In the genomic region with DNA sequence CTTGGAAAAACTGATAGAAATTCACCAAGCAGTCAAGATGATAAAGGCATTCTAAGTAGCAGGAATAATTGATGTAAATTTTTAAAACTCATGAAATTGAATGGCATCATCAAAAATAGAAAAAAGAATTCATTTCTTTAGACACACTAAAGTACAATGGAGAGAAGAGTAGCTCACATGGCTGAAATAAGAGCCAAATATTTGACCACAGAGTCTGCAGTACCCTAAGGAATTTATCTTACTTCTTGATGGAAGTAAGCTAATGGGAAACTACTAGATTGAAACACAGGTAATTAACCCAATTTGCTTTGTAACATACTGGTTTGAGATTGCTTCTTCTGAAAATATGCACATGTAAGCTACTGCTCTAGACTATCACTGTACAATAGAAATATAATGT, we compare ENCODE assay signal across 25 cellular contexts.
DNase-seq lines count a peak whose midpoint lies in the region; FAIRE-seq and TF ChIP-seq lines count a peak whose summit lies in the region.
"Had no signal": no experiment of that assay in that cellular context is flagged by ENCODE, and none has a peak within 500 bp of the region (broad histone marks: within the 10 kb centered on the region; RNA-seq: fewer than 3 reads in every experiment).

No MANE protein-coding gene starts in this region.

- no peaks in the 10 kb centered on the region for H3K27me3 ChIP-seq in astrocyte (ENCODE audit: insufficient read depth, low read length)
- H3K27me3 ChIP-seq: BLaER1 treated with 17β-estradiol and CSF1 and Interleukin-3, amounts not matched to agents 10 nM and 100 nM had no signal

- H3K4me3 ChIP-seq in astrocyte (ENCODE audit: insufficient read depth, low read depth, low read length) (no peak overlapping the region), foreskin fibroblast (ENCODE audit: low read depth in 1 of 2, low read length in 2 of 2) (no peak overlapping the region)
- H3K4me3 ChIP-seq: A549; BLaER1 treated with 17β-estradiol and CSF1 and Interleukin-3, amounts not matched to agents 10 nM and 100 nM; GM12878 had no signal

- no TSS peak for BruUV-seq in Calu3 (replicated peaks; lab: Mats Ljungman, UMichigan)

- intact Hi-C loops in Calu3 (cut with micrococcal nuclease; ENCODE audit: unreplicated experiment) = no loop called here

- no peaks in the 10 kb centered on the region for H4K20me1 ChIP-seq in astrocyte (ENCODE audit: insufficient read depth, low read length)
- H4K20me1 ChIP-seq: BLaER1 treated with 17β-estradiol and CSF1 and Interleukin-3, amounts not matched to agents 10 nM and 100 nM had no signal

- no peaks in the 10 kb centered on the region for H3K4me1 ChIP-seq in astrocyte (ENCODE audit: insufficient read depth, low read length)
- H3K4me1 ChIP-seq: A549; BLaER1 treated with 17β-estradiol and CSF1 and Interleukin-3, amounts not matched to agents 10 nM and 100 nM; Caco-2 had no signal

- CTCF ChIA-PET in Calu3 (lab: Charles Lee) = no interaction called here

- H3K36me3 ChIP-seq in astrocyte (ENCODE audit: insufficient read depth, low read length) = no peaks in the 10 kb centered on the region
- H3K36me3 ChIP-seq: BLaER1 treated with 17β-estradiol and CSF1 and Interleukin-3, amounts not matched to agents 10 nM and 100 nM had no signal

- no peak overlapping the region for H3K27ac ChIP-seq in astrocyte (ENCODE audit: low read depth, low read length)
- H3K27ac ChIP-seq: 22Rv1; A549; BLaER1 treated with 17β-estradiol and CSF1 and Interleukin-3, amounts not matched to agents 10 nM and 100 nM; C4-2B had no signal

- H3K9ac ChIP-seq in astrocyte (ENCODE audit: low read length) = no peak overlapping the region
- H3K9ac ChIP-seq: BLaER1 treated with 17β-estradiol and CSF1 and Interleukin-3, amounts not matched to agents 10 nM and 100 nM had no signal

- H2AFZ ChIP-seq in astrocyte (ENCODE audit: low read depth, low read length) = no peak overlapping the region

- H3K27me3 Mint-ChIP-seq in astrocyte (ENCODE audit: low read depth, unreplicated experiment) = no peaks in the 10 kb centered on the region
- H3K27me3 Mint-ChIP-seq in Calu3 (ENCODE audit: unreplicated experiment) = no peaks in the 10 kb centered on the region
- H3K27me3 Mint-ChIP-seq: B cell; CD4-positive, alpha-beta T cell had no signal

- H3K79me2 ChIP-seq in astrocyte (ENCODE audit: insufficient read depth, low read length) = no peaks in the 10 kb centered on the region

- no peak overlapping the region for H3K27ac Mint-ChIP-seq in astrocyte (ENCODE audit: unreplicated experiment)
- H3K27ac Mint-ChIP-seq in Calu3 (ENCODE audit: unreplicated experiment) = no peak overlapping the region
- H3K27ac Mint-ChIP-seq: B cell; CD4-positive, alpha-beta T cell; CD8-positive, alpha-beta T cell had no signal

- H3K36me3 Mint-ChIP-seq in astrocyte (ENCODE audit: low read depth, unreplicated experiment) (no peaks in the 10 kb centered on the region), Calu3 (ENCODE audit: insufficient read depth, unreplicated experiment) (no peaks in the 10 kb centered on the region)
- H3K36me3 Mint-ChIP-seq: CD8-positive, alpha-beta T cell had no signal

- H3K4me2 ChIP-seq in astrocyte (ENCODE audit: low read length) = no peak overlapping the region
- H3K4me2 ChIP-seq: A549; BLaER1 treated with 17β-estradiol and CSF1 and Interleukin-3, amounts not matched to agents 10 nM and 100 nM had no signal

- H3K4me3 Mint-ChIP-seq in astrocyte (ENCODE audit: unreplicated experiment) (no peak overlapping the region), Calu3 (ENCODE audit: low read depth, unreplicated experiment) (no peak overlapping the region)
- H3K4me3 Mint-ChIP-seq: B cell; CD4-positive, alpha-beta T cell; CD8-positive, alpha-beta T cell had no signal

- H3K9me3 ChIP-seq in astrocyte (ENCODE audit: insufficient read depth, low read depth, low read length) = no peaks in the 10 kb centered on the region
- H3K9me3 ChIP-seq: A549, Caco-2 had no signal

- TF ChIP-seq CTCF in astrocyte (IDR thresholded peaks at IDR 0.05; ENCODE audit: insufficient read depth, low read depth, low read length) = no peak
- no peak for TF ChIP-seq CTCF in foreskin fibroblast (IDR thresholded peaks at IDR 0.05; ENCODE audit: low read depth, low read length)
- TF ChIP-seq CTCF in Calu3 (IDR thresholded peaks at IDR 0.05; ENCODE audit: unreplicated experiment) = no peak

- H3K4me1 Mint-ChIP-seq in astrocyte (ENCODE audit: low read depth, unreplicated experiment) (peaks cover 4% of the 10 kb centered on the region), Calu3 (ENCODE audit: low read depth, unreplicated experiment) (no peaks in the 10 kb centered on the region)
- H3K4me1 Mint-ChIP-seq: B cell had no signal

- DNase-seq in HTR-8/SVneo (ENCODE audit: insufficient read length, low spot score) (peak; percentile 13), astrocyte (ENCODE audit: low read depth) (peak; percentile 52), glomerular visceral epithelial cell (ENCODE audit: extremely low spot score) (peak; percentile 4), foreskin fibroblast (no peak), SIG-M5 (lab: John Stamatoyannopoulos, UW) (no peak), Calu3 (no peak)
- DNase-seq: AML-193; Caco-2; CD4-positive, alpha-beta T cell; CD8-positive, alpha-beta T cell; DMS 273 treated with DMSO at 0.1 percent for 48 hours; DMS153; DMS53; DMS79; DND-41; EL; GDM1 had no signal

- FAIRE-seq in HTR-8/SVneo (lab: Jason Lieb, UNC) (no peak), astrocyte (lab: Jason Lieb, UNC) (no peak)
- FAIRE-seq: A549, GM12878, GM12892, GM18507 had no signal

- H3K9me3 Mint-ChIP-seq in astrocyte (ENCODE audit: unreplicated experiment) (peaks cover 8% of the 10 kb centered on the region), Calu3 (ENCODE audit: low read depth, unreplicated experiment) (peaks cover 3% of the 10 kb centered on the region)

Comparison
In these comparisons a context has a peak if more than half of its experiments do, and no peak if none do; other contexts are left out.
1. DNase-seq: peak in HTR-8/SVneo (single experiment), astrocyte (single experiment) and glomerular visceral epithelial cell (single experiment); none in foreskin fibroblast (0 of 2), SIG-M5 (single experiment) and Calu3 (single experiment).